ENCODE assay signal across 17 cellular contexts in genomic region chr2:68548396-68548795, GRCh38.
A peak's percentile ranks its signal among the peaks of the same experiment; 100 is the strongest.
DNase-seq lines count a peak whose midpoint lies in the region; ATAC-seq and FAIRE-seq lines count a peak whose summit lies in the region.
"Had no signal": no experiment of that assay in that cellular context is flagged by ENCODE, and none has a peak within 500 bp of the region (broad histone marks: within the 10 kb centered on the region; RNA-seq: fewer than 3 reads in every experiment).

No MANE protein-coding gene starts in this region.

- peak; percentile 53 for FAIRE-seq in endometrium (lab: Jason Lieb, UNC)
- FAIRE-seq: HepG2 had no signal

- ATAC-seq in GM21447 (IDR thresholded peaks at IDR 0.05; ENCODE audit: unreplicated experiment) (no peak), GM18907 (IDR thresholded peaks at IDR 0.05; ENCODE audit: unreplicated experiment) (no peak)
- ATAC-seq: HepG2 had no signal

- peak; percentile 41 for DNase-seq in EL
- peak; percentile 19 for DNase-seq in M059J (ENCODE audit: low read depth)
- DNase-seq in iris pigment epithelial cell (ENCODE audit: low read depth), result peak; percentile 83
- no peak for DNase-seq in NCI-H2171 (lab: John Stamatoyannopoulos, UW)
- no peak for DNase-seq in activated T-cell treated with anti-CD3 and anti-CD28 coated beads, Interleukin-2, amount 50 U/mL, for 1 hour
- DNase-seq: CD4-positive, alpha-beta T cell; H7; Karpas-422; NCI-H1436; NCI-H2081 treated with DMSO at 0.1 percent for 48 hours; NCI-H345; NCI-H526 treated with DMSO at 0.1 percent for 48 hours; NK-92 treated with Interleukin-12 subunit alpha and Interleukin-12 subunit beta, amount 100 ng/mL, for 24 hours had no signal

Comparison
In these comparisons a context has a peak if more than half of its experiments do, and no peak if none do; other contexts are left out.
1. DNase-seq: peak in EL (single experiment), M059J (single experiment) and iris pigment epithelial cell (single experiment); none in NCI-H2171 (single experiment) and activated T-cell treated with anti-CD3 and anti-CD28 coated beads, Interleukin-2, amount 50 U/mL, for 1 hour (single experiment).